In the genomic region with DNA sequence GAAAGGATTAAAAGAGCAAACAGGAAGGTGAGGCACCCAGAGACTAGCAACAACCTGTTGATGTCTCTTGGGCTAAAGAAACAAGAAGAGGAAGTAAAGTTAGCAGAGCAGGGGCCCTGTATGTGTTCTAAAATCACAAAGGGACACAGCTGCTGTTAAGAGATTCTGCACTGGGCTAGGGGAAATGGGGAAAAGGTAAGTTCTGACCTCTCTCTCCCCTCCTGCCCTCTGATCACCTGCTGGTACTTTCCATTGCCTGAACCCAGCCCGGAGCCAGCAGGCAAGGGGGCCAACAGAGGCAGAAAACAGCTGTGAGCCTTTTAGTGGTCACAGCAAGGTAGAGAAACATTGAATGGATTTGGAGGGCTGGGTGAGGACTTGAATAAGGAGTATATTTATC, we compare ENCODE assay signal across 12 cellular contexts. TPM values are rescaled to one million over a fixed set of nuclear protein-coding genes. Genes with fewer than 3 reads are reported as not detected.
A peak's percentile ranks its signal among the peaks of the same experiment; 100 is the strongest.
DNase-seq lines count a peak whose midpoint lies in the region; ATAC-seq and TF ChIP-seq lines count a peak whose summit lies in the region.
"Had no signal": no experiment of that assay in that cellular context is flagged by ENCODE, and none has a peak within 500 bp of the region (broad histone marks: within the 10 kb centered on the region; RNA-seq: fewer than 3 reads in every experiment).

No MANE protein-coding gene starts in this region.

- DNase-seq in activated B cell treated with CpG ODN at 0.5 μM for 24 hours (peak; percentile 27), aorta (no peak), cerebellar nuclear complex (lab: John Stamatoyannopoulos, UW) (no peak)
- no peak for DNase-seq in stimulated activated naive CD8-positive, alpha-beta T cell treated with anti-CD3 and anti-CD28 coated beads, Interleukin-15, amount 100 ng/mL, for 72 hours
- DNase-seq: activated CD8-positive, alpha-beta T cell treated with anti-CD3 and anti-CD28 coated beads, Interleukin-2, amount 10 ng/mL, durations not matched to agents 7 days and 5 days; IMR-90; nephron progenitor cell; PC-3 had no signal

- H3K27me3 ChIP-seq in aorta (ENCODE audit: control insufficient read depth in 1 of 2, insufficient read depth in 2 of 2, low read length in 1 of 2): no peaks in the 10 kb centered on the region

- POLR2A ChIA-PET in activated B cell treated with CpG ODN at 0.5 μM for 24 hours (lab: Charles Lee): interaction anchor here (0.7 to 1.2 kb wide), 6 partner anchors 11 to 423 kb away, joined by 3 to 12 read pairs (median 4); no protein-coding TSS in a partner anchor

- 7 to 22% methylated on average over 1 of the region's 1 CpG for WGBS in aorta, 2 donors

- no peak for TF ChIP-seq CTCF in activated B cell treated with CpG ODN at 0.5 μM for 24 hours (IDR thresholded peaks at IDR 0.05)

- H3K27me3 Mint-ChIP-seq in activated B cell treated with CpG ODN at 0.5 μM for 24 hours: no peaks in the 10 kb centered on the region
- peaks cover 32% of the 10 kb centered on the region for H3K27me3 Mint-ChIP-seq in stimulated activated naive CD8-positive, alpha-beta T cell treated with anti-CD3 and anti-CD28 coated beads, Interleukin-15, amount 100 ng/mL, for 72 hours

- no peak overlapping the region for H3K4me3 ChIP-seq in aorta (ENCODE audit: low read length in 2 of 2)

- no peaks in the 10 kb centered on the region for H3K4me1 ChIP-seq in aorta (ENCODE audit: control insufficient read depth in 1 of 2, insufficient read depth in 2 of 2, low read length in 2 of 2)

- no peaks in the 10 kb centered on the region for H3K36me3 Mint-ChIP-seq in activated B cell treated with CpG ODN at 0.5 μM for 24 hours (ENCODE audit: low read depth)

- H3K9me3 Mint-ChIP-seq in activated B cell treated with CpG ODN at 0.5 μM for 24 hours: peaks cover 3% of the 10 kb centered on the region
- no peaks in the 10 kb centered on the region for H3K9me3 Mint-ChIP-seq in stimulated activated naive CD8-positive, alpha-beta T cell treated with anti-CD3 and anti-CD28 coated beads, Interleukin-15, amount 100 ng/mL, for 72 hours
- H3K9me3 Mint-ChIP-seq: nephron progenitor cell had no signal

- intact Hi-C loops in activated B cell treated with CpG ODN at 0.5 μM for 24 hours (cut with micrococcal nuclease) (loop anchor here (1.0 to 10.0 kb wide), 7 partner anchors 59 to 1027 kb away; a partner anchor contains a TSS), aorta (cut with DNase I) (no loop called here)

- peak overlapping the region; percentile 72 for H3K4me3 Mint-ChIP-seq in activated B cell treated with CpG ODN at 0.5 μM for 24 hours
- no peak overlapping the region for H3K4me3 Mint-ChIP-seq in stimulated activated naive CD8-positive, alpha-beta T cell treated with anti-CD3 and anti-CD28 coated beads, Interleukin-15, amount 100 ng/mL, for 72 hours
- H3K4me3 Mint-ChIP-seq: activated CD8-positive, alpha-beta T cell treated with anti-CD3 and anti-CD28 coated beads, Interleukin-2, amount 10 ng/mL, durations not matched to agents 7 days and 5 days; nephron progenitor cell had no signal

- peaks cover 51% of the 10 kb centered on the region for H3K4me1 Mint-ChIP-seq in activated B cell treated with CpG ODN at 0.5 μM for 24 hours
- H3K4me1 Mint-ChIP-seq in stimulated activated naive CD8-positive, alpha-beta T cell treated with anti-CD3 and anti-CD28 coated beads, Interleukin-15, amount 100 ng/mL, for 72 hours: no peaks in the 10 kb centered on the region
- H3K4me1 Mint-ChIP-seq: nephron progenitor cell had no signal

- peak; percentile 56 for ATAC-seq in GM18519 (IDR thresholded peaks at IDR 0.05; ENCODE audit: low FRiP score, unreplicated experiment)
- ATAC-seq in GM21529 (IDR thresholded peaks at IDR 0.05; ENCODE audit: unreplicated experiment): peak; percentile 75
- peak; percentile 60 for ATAC-seq in HG03280 (IDR thresholded peaks at IDR 0.05; ENCODE audit: unreplicated experiment)
- peak; percentile 65 for ATAC-seq in activated B cell treated with CpG ODN at 0.5 μM for 24 hours (ENCODE audit: low read depth)
- no peak for ATAC-seq in GM18520 (IDR thresholded peaks at IDR 0.05; ENCODE audit: unreplicated experiment)
- no peak for ATAC-seq in aorta (ENCODE audit: low FRiP score)
- ATAC-seq in stimulated activated naive CD8-positive, alpha-beta T cell treated with anti-CD3 and anti-CD28 coated beads, Interleukin-15, amount 100 ng/mL, for 72 hours: no peak
- ATAC-seq: activated CD8-positive, alpha-beta T cell treated with anti-CD3 and anti-CD28 coated beads, Interleukin-2, amount 10 ng/mL, durations not matched to agents 7 days and 5 days; PC-3 had no signal

- peak overlapping the region; percentile 93 for H3K27ac Mint-ChIP-seq in activated B cell treated with CpG ODN at 0.5 μM for 24 hours
- no peak overlapping the region for H3K27ac Mint-ChIP-seq in stimulated activated naive CD8-positive, alpha-beta T cell treated with anti-CD3 and anti-CD28 coated beads, Interleukin-15, amount 100 ng/mL, for 72 hours
- H3K27ac Mint-ChIP-seq: activated CD8-positive, alpha-beta T cell treated with anti-CD3 and anti-CD28 coated beads, Interleukin-2, amount 10 ng/mL, durations not matched to agents 7 days and 5 days; nephron progenitor cell had no signal

- CTCF ChIA-PET in activated B cell treated with CpG ODN at 0.5 μM for 24 hours (lab: Charles Lee): interaction anchor here (1.0 to 1.3 kb wide), 2 partner anchors 58 to 249 kb away, joined by 3 to 5 read pairs; no protein-coding TSS in a partner anchor

- no peaks in the 10 kb centered on the region for H3K36me3 ChIP-seq in aorta (ENCODE audit: control insufficient read depth in 1 of 2, insufficient read depth in 2 of 2, low read length in 1 of 2)

- H3K27ac ChIP-seq in aorta (ENCODE audit: low read depth in 1 of 2, low read length in 2 of 2): no peak overlapping the region

- H3K9me3 ChIP-seq in aorta (ENCODE audit: control insufficient read depth, low read length): no peaks in the 10 kb centered on the region

RNA-seq across cellular contexts. Expression of a gene that starts 13.5 kb away (rescaled TPM):
- 2.7 and 4.4 TPM in 2 replicates for total RNA-seq in activated B cell treated with CpG ODN at 0.5 μM for 24 hours
- total RNA-seq in aorta: 10 to 100 TPM; 10.4 to 12.2 TPM
- polyA plus RNA-seq in aorta: 10 to 100 TPM in 1 of 2 donors, 1 to 10 TPM in 1; 1.9 to 99.3 TPM
- total RNA-seq: activated CD8-positive, alpha-beta T cell treated with anti-CD3 and anti-CD28 coated beads, Interleukin-2, amount 10 ng/mL, durations not matched to agents 7 days and 5 days; IMR-90; PC-3 had no signal
- polyA plus RNA-seq: IMR-90 had no signal

Comparison
In these comparisons a context has a peak if more than half of its experiments do, and no peak if none do; other contexts are left out.
1. ATAC-seq: peak in GM18519 (single experiment), GM21529 (single experiment), HG03280 (single experiment) and activated B cell treated with CpG ODN at 0.5 μM for 24 hours (single experiment); none in GM18520 (single experiment), aorta (single experiment) and stimulated activated naive CD8-positive, alpha-beta T cell treated with anti-CD3 and anti-CD28 coated beads, Interleukin-15, amount 100 ng/mL, for 72 hours (single experiment).